9 cellular contexts compared by ENCODE assay signal in the genomic region with DNA sequence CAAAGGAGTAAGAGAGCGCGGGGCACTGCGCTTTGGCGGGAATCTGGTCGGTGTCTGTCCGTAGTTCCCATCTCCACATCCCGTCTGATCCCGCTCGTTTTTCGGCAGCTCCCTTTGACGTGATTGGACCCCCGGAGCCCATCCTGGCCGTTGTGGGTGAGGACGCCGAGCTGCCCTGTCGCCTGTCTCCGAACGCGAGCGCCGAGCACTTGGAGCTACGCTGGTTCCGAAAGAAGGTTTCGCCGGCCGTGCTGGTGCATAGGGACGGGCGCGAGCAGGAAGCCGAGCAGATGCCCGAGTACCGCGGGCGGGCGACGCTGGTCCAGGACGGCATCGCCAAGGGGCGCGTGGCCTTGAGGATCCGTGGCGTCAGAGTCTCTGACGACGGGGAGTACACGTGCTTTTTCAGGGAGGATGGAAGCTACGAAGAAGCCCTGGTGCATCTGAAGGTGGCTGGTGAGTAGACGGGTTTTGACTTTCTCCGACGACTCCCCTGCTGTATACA. TPM values are rescaled to one million over a fixed set of nuclear protein-coding genes. Genes with fewer than 3 reads are reported as not detected.
A peak's percentile ranks its signal among the peaks of the same experiment; 100 is the strongest.
DNase-seq lines count a peak whose midpoint lies in the region; ATAC-seq, FAIRE-seq and TF ChIP-seq lines count a peak whose summit lies in the region.
"Had no signal": no experiment of that assay in that cellular context is flagged by ENCODE, and none has a peak within 500 bp of the region (broad histone marks: within the 10 kb centered on the region; RNA-seq: fewer than 3 reads in every experiment).

No MANE protein-coding gene starts in this region.

- RAD21 ChIA-PET in GM12878 (lab: Charles Lee; ENCODE audit: unreplicated experiment): interaction anchor here (1.0 to 1.1 kb wide), 2 partner anchors 32 to 156 kb away, joined by 3 read pairs; no protein-coding TSS in a partner anchor

- H3K27ac ChIP-seq in SK-N-SH (ENCODE audit: low read depth in 2 of 2, low read length in 1 of 2) (no peak overlapping the region), GM12878 (ENCODE audit: control insufficient read depth, insufficient read depth) (no peak overlapping the region)

- H3K4me2 ChIP-seq in SK-N-SH (peak overlapping the region; percentile 74), GM12878 (ENCODE audit: control insufficient read depth, insufficient read depth) (peak overlapping the region; percentile 83)

- SMC1A ChIA-PET in GM12878 (lab: Charles Lee; ENCODE audit: uncharacterized antibody, unreplicated experiment): interaction anchor here (0.7 to 2.6 kb wide), 9 partner anchors 10 to 377 kb away, joined by 3 to 11 read pairs (median 3); a partner anchor contains a TSS

- no peak for TF ChIP-seq EP300 in SK-N-SH (IDR thresholded peaks at IDR 0.05; ENCODE audit: borderline replicate concordance in 1 of 2, low read depth in 1 of 2, low read length in 1 of 2)
- TF ChIP-seq EP300 in GM12878 (IDR thresholded peaks at IDR 0.05; ENCODE audit: borderline replicate concordance in 1 of 2, control insufficient read depth in 1 of 2, low read depth in 2 of 2, low read length in 2 of 2): no peak

- TF ChIP-seq CTCF in SK-N-SH (IDR thresholded peaks at IDR 0.05) (no peak), GM12878 (IDR thresholded peaks at IDR 0.05 in 2 of 3, conservative IDR thresholded peaks at IDR 0.05 in 1 of 3; ENCODE audit: control insufficient read depth in 2 of 3, extremely low read depth in 1 of 3, insufficient read depth in 1 of 3, low read depth in 3 of 3, low read length in 3 of 3) (no peak), kidney epithelial cell (IDR thresholded peaks at IDR 0.05; ENCODE audit: insufficient read depth, low read length, poor library complexity, severe bottlenecking) (no peak)

- TF ChIP-seq POLR2A in GM12878 (IDR thresholded peaks at IDR 0.05; ENCODE audit: low read depth, low read length): no peak

- peaks cover 14% of the 10 kb centered on the region for H3K27me3 ChIP-seq in SK-N-SH (ENCODE audit: insufficient read depth)
- H3K27me3 ChIP-seq in GM12878 (replicated peaks in 1 of 2; ENCODE audit: control insufficient read depth in 2 of 2, insufficient read depth in 2 of 2, low read length in 1 of 2): no peaks in the 10 kb centered on the region; a peak in 1 of 4 replicates
- peaks cover 10% of the 10 kb centered on the region for H3K27me3 ChIP-seq in kidney epithelial cell (ENCODE audit: control insufficient read depth, insufficient read depth, low read length)

- H3K4me3 ChIP-seq in SK-N-SH (ENCODE audit: low read depth in 2 of 2, low read length in 1 of 2) (peak overlapping the region; percentile 38 to 43; a peak in 3 of 4 replicates), GM12878 (peak overlapping the region; percentile 33; the same call in 1 of the 2 replicates), kidney epithelial cell (ENCODE audit: low read depth, low read length) (peak overlapping the region; percentile 15)

- CTCF ChIA-PET in SK-N-SH (lab: Yijun Ruan, JAX): interaction anchor here (0.8 to 3.7 kb wide), 3 partner anchors 9 to 160 kb away, joined by 3 to 19 read pairs (median 4); a partner anchor contains a TSS
- CTCF ChIA-PET in GM12878 (lab: Yijun Ruan, JAX): interaction anchor here (0.7 to 1.3 kb wide), 4 partner anchors 12 to 160 kb away, joined by 3 to 4 read pairs (median 3); no protein-coding TSS in a partner anchor

- H3F3A ChIP-seq in SK-N-SH (replicated peaks; ENCODE audit: insufficient read depth): no peaks in the 10 kb centered on the region

- POLR2A ChIA-PET in SK-N-SH (lab: Yijun Ruan, JAX) (no interaction called here), GM12878 (lab: Charles Lee) (interaction anchor here (0.5 to 0.9 kb wide), 2 partner anchors 16 to 325 kb away, joined by 3 to 5 read pairs; no protein-coding TSS in a partner anchor)

- intact Hi-C loops in GM12878 (cut with micrococcal nuclease; ENCODE audit: unreplicated experiment): no loop called here

- DNase-seq in ELF-1 (ENCODE audit: low read depth, low spot score): peak; percentile 56
- peak; percentile 69 for DNase-seq in SK-N-SH
- no peak for DNase-seq in GM12878 (ENCODE audit: low read depth, low spot score)
- no peak for DNase-seq in kidney epithelial cell (ENCODE audit: low read depth)
- peak; percentile 36 for DNase-seq in stimulated activated CD4-positive, alpha-beta T cell treated with anti-CD3 and anti-CD28 coated beads, Interleukin-4, amount 100 ng/mL, for 1 hour

- no TSS peak for BruUV-seq in GM12878 (replicated peaks; lab: Mats Ljungman, UMichigan)

- H3K36me3 ChIP-seq in SK-N-SH (replicated peaks in 1 of 2; ENCODE audit: control insufficient read depth in 1 of 2, insufficient read depth in 2 of 2, low read length in 1 of 2) (no peaks in the 10 kb centered on the region), GM12878 (ENCODE audit: control insufficient read depth in 2 of 2, insufficient read depth in 2 of 2, low read length in 1 of 2) (no peaks in the 10 kb centered on the region), kidney epithelial cell (ENCODE audit: control insufficient read depth, insufficient read depth, low read length) (no peaks in the 10 kb centered on the region)

- H2AFZ ChIP-seq in SK-N-SH (ENCODE audit: low read depth): peak overlapping the region; percentile 74; the same call in 1 of the 2 replicates
- peak overlapping the region; percentile 76 for H2AFZ ChIP-seq in GM12878 (ENCODE audit: control insufficient read depth, low read depth, low read length)

- no peaks in the 10 kb centered on the region for H3K79me2 ChIP-seq in SK-N-SH (ENCODE audit: insufficient read depth)
- H3K79me2 ChIP-seq in GM12878 (ENCODE audit: control insufficient read depth, insufficient read depth, low read length): no peaks in the 10 kb centered on the region

- WGBS in SK-N-SH (ENCODE audit: low lambda C conversion rate): 26% methylated on average over 22 of the region's 49 CpGs
- 17% methylated on average over 49 of the region's 49 CpGs for WGBS in GM12878 (ENCODE audit: insufficient coverage, insufficient replicate concordance, low lambda C conversion rate, missing lambda C conversion rate)

- no peak overlapping the region for H3K9ac ChIP-seq in SK-N-SH
- H3K9ac ChIP-seq in GM12878 (ENCODE audit: control insufficient read depth, insufficient read depth, low read length): no peak overlapping the region; the same call in 1 of the 2 replicates

- H3K4me1 ChIP-seq in SK-N-SH (ENCODE audit: control insufficient read depth in 1 of 2, insufficient read depth in 2 of 2, low read depth in 1 of 2, low read length in 1 of 2): peaks cover 0 to 6% of the 10 kb centered on the region in 2 experiments; a peak in 1 of 4 replicates
- H3K4me1 ChIP-seq in GM12878 (ENCODE audit: control insufficient read depth, insufficient read depth, low read length): peaks cover 11% of the 10 kb centered on the region; the same call in 1 of the 2 replicates

- no peaks in the 10 kb centered on the region for H3K9me2 ChIP-seq in SK-N-SH

- ATAC-seq in GM12878 (peak; percentile 81), GM21526 (IDR thresholded peaks at IDR 0.05; ENCODE audit: low FRiP score, unreplicated experiment) (no peak), HG03521 (IDR thresholded peaks at IDR 0.05; ENCODE audit: unreplicated experiment) (no peak), HG02870 (IDR thresholded peaks at IDR 0.05; ENCODE audit: unreplicated experiment) (no peak)

- FAIRE-seq in GM12878 (lab: Jason Lieb, UNC): no peak
- FAIRE-seq: islet of Langerhans had no signal

- TF ChIP-seq RAD21 in SK-N-SH (IDR thresholded peaks at IDR 0.05; ENCODE audit: low read length) (no peak), GM12878 (IDR thresholded peaks at IDR 0.05; ENCODE audit: insufficient read depth, low read depth, low read length) (no peak)

- no peaks in the 10 kb centered on the region for H4K20me1 ChIP-seq in SK-N-SH (ENCODE audit: insufficient read depth)
- no peaks in the 10 kb centered on the region for H4K20me1 ChIP-seq in GM12878 (ENCODE audit: control insufficient read depth, insufficient read depth)

- no peaks in the 10 kb centered on the region for H3K9me3 ChIP-seq in SK-N-SH
- no peaks in the 10 kb centered on the region for H3K9me3 ChIP-seq in GM12878 (replicated peaks; ENCODE audit: control insufficient read depth, insufficient read depth, low read length)

- in situ Hi-C loops in GM12878 (cut with MboI): no loop called here

RNA-seq across cellular contexts. Expression of a gene that starts 1.4 kb away (rescaled TPM):
- not detected in 2 replicates for polyA plus RNA-seq in SK-N-SH (2012; rRNA removed)
- polyA plus RNA-seq in SK-N-SH (2012; cell fraction: cytosol; rRNA removed): 0.01 TPM in 1 of 2 replicates, not detected in the other
- not detected in 2 replicates for polyA plus RNA-seq in SK-N-SH (2012; cell fraction: nucleus; rRNA removed)
- total RNA-seq in GM12878 (2013; cell fraction: nucleolus; rRNA removed): not detected in 2 replicates
- 0.79 and 1.1 TPM in 2 replicates for total RNA-seq in GM12878 (2014; rRNA removed)
- total RNA-seq in GM12878 (2014; rRNA removed; fragmentation: Illumina TruSeq; extraction: Trizol): 1.1 TPM in 2 replicates
- 1.1 and 1.5 TPM in 2 replicates for total RNA-seq in GM12878 (2021)
- 0.26 TPM for polyA plus RNA-seq in GM12878 (2011; ENCODE audit: low read depth)
- 0.04 and 0.05 TPM in 2 replicates for polyA plus RNA-seq in GM12878 (2011; rRNA removed)
- polyA plus RNA-seq in GM12878 (2011; cell fraction: cytosol; rRNA removed): 0.03 TPM in 2 replicates
- not detected in 2 replicates for polyA plus RNA-seq in GM12878 (2011; cell fraction: nucleus; rRNA removed)
- polyA plus RNA-seq in GM12878 (2012): 0.08 and 0.26 TPM in 2 replicates
- 1.7 and 2.2 TPM in 2 replicates for polyA plus RNA-seq in GM12878 (2014; fragmentation: Illumina TruSeq; extraction: Trizol)
- under 1 TPM; 0.82 to 0.91 TPM for polyA plus RNA-seq in GM12878 (2014; fragmentation: Nextera tagmentation; extraction: Ambion mirVana)
- polyA plus RNA-seq in GM12878 (2014; rRNA removed): 0.57 and 0.63 TPM in 2 replicates
- polyA plus RNA-seq in GM12878 (2016; fragmentation: Nextera tagmentation; extraction: Ambion mirVana): 1 to 10 TPM in 1 of 2 experiments, under 1 TPM in 1; 0.18 to 1.1 TPM
- not detected in 2 replicates for polyA minus RNA-seq in GM12878 (2011; rRNA and poly(A)+ RNA removed)
- polyA minus RNA-seq in GM12878 (2011; cell fraction: cytosol; rRNA and poly(A)+ RNA removed): not detected in 2 replicates
- not detected in 2 replicates for polyA minus RNA-seq in GM12878 (2011; cell fraction: nucleus; rRNA and poly(A)+ RNA removed)
- total RNA-seq in kidney epithelial cell: not detected in 2 replicates

RNA-seq across cellular contexts. Expression of a gene that starts 36.6 kb away (rescaled TPM):
- polyA plus RNA-seq in SK-N-SH (2012; rRNA removed): 76.3 and 79.7 TPM in 2 replicates
- polyA plus RNA-seq in SK-N-SH (2012; cell fraction: cytosol; rRNA removed): 98.3 and 103 TPM in 2 replicates
- polyA plus RNA-seq in SK-N-SH (2012; cell fraction: nucleus; rRNA removed): 27.6 and 48.3 TPM in 2 replicates
- 28.9 and 31.1 TPM in 2 replicates for total RNA-seq in GM12878 (2013; cell fraction: nucleolus; rRNA removed)
- 73.9 and 90.7 TPM in 2 replicates for total RNA-seq in GM12878 (2014; rRNA removed)
- 99.0 and 99.1 TPM in 2 replicates for total RNA-seq in GM12878 (2014; rRNA removed; fragmentation: Illumina TruSeq; extraction: Trizol)
- 64.2 and 67.2 TPM in 2 replicates for total RNA-seq in GM12878 (2021)
- 45.4 TPM for polyA plus RNA-seq in GM12878 (2011; ENCODE audit: low read depth)
- 79.5 and 112 TPM in 2 replicates for polyA plus RNA-seq in GM12878 (2011; rRNA removed)
- polyA plus RNA-seq in GM12878 (2011; cell fraction: cytosol; rRNA removed): 53.2 and 53.3 TPM in 2 replicates
- 25.6 and 31.0 TPM in 2 replicates for polyA plus RNA-seq in GM12878 (2011; cell fraction: nucleus; rRNA removed)
- 40.3 and 60.7 TPM in 2 replicates for polyA plus RNA-seq in GM12878 (2012)
- polyA plus RNA-seq in GM12878 (2014; fragmentation: Illumina TruSeq; extraction: Trizol): 87.4 and 98.8 TPM in 2 replicates
- polyA plus RNA-seq in GM12878 (2014; fragmentation: Nextera tagmentation; extraction: Ambion mirVana): 10 to 100 TPM; 26.7 to 31.2 TPM
- polyA plus RNA-seq in GM12878 (2014; rRNA removed): 54.6 and 71.6 TPM in 2 replicates
- polyA plus RNA-seq in GM12878 (2016; fragmentation: Nextera tagmentation; extraction: Ambion mirVana): 10 to 100 TPM; 85.8 to 88.6 TPM
- polyA minus RNA-seq in GM12878 (2011; rRNA and poly(A)+ RNA removed): 45.3 and 47.3 TPM in 2 replicates
- 13.1 and 21.7 TPM in 2 replicates for polyA minus RNA-seq in GM12878 (2011; cell fraction: cytosol; rRNA and poly(A)+ RNA removed)
- 4.3 and 7.9 TPM in 2 replicates for polyA minus RNA-seq in GM12878 (2011; cell fraction: nucleus; rRNA and poly(A)+ RNA removed)
- 78.1 and 88.5 TPM in 2 replicates for total RNA-seq in kidney epithelial cell

RNA-seq across cellular contexts. Expression of a gene that starts 43.8 kb away (rescaled TPM):
- 21.2 and 28.6 TPM in 2 replicates for polyA plus RNA-seq in SK-N-SH (2012; rRNA removed)
- 18.7 and 19.5 TPM in 2 replicates for polyA plus RNA-seq in SK-N-SH (2012; cell fraction: cytosol; rRNA removed)
- polyA plus RNA-seq in SK-N-SH (2012; cell fraction: nucleus; rRNA removed): 46.6 and 50.0 TPM in 2 replicates
- total RNA-seq in GM12878 (2013; cell fraction: nucleolus; rRNA removed): 38.7 and 39.2 TPM in 2 replicates
- total RNA-seq in GM12878 (2014; rRNA removed): 7.2 and 8.2 TPM in 2 replicates
- total RNA-seq in GM12878 (2014; rRNA removed; fragmentation: Illumina TruSeq; extraction: Trizol): 13.6 and 14.0 TPM in 2 replicates
- total RNA-seq in GM12878 (2021): 15.6 and 16.7 TPM in 2 replicates
- polyA plus RNA-seq in GM12878 (2011; ENCODE audit: low read depth): 14.8 TPM
- 25.5 and 28.0 TPM in 2 replicates for polyA plus RNA-seq in GM12878 (2011; rRNA removed)
- 21.4 and 23.1 TPM in 2 replicates for polyA plus RNA-seq in GM12878 (2011; cell fraction: cytosol; rRNA removed)
- 52.3 and 54.4 TPM in 2 replicates for polyA plus RNA-seq in GM12878 (2011; cell fraction: nucleus; rRNA removed)
- 17.9 and 19.6 TPM in 2 replicates for polyA plus RNA-seq in GM12878 (2012)
- polyA plus RNA-seq in GM12878 (2014; fragmentation: Illumina TruSeq; extraction: Trizol): 18.7 and 20.7 TPM in 2 replicates
- polyA plus RNA-seq in GM12878 (2014; fragmentation: Nextera tagmentation; extraction: Ambion mirVana): 10 to 100 TPM; 15.6 to 15.9 TPM
- 16.0 and 16.7 TPM in 2 replicates for polyA plus RNA-seq in GM12878 (2014; rRNA removed)
- 10 to 100 TPM; 11.2 to 13.2 TPM for polyA plus RNA-seq in GM12878 (2016; fragmentation: Nextera tagmentation; extraction: Ambion mirVana)
- 24.4 and 31.8 TPM in 2 replicates for polyA minus RNA-seq in GM12878 (2011; rRNA and poly(A)+ RNA removed)
- 7.4 and 9.5 TPM in 2 replicates for polyA minus RNA-seq in GM12878 (2011; cell fraction: cytosol; rRNA and poly(A)+ RNA removed)
- polyA minus RNA-seq in GM12878 (2011; cell fraction: nucleus; rRNA and poly(A)+ RNA removed): 14.6 and 23.2 TPM in 2 replicates
- 11.8 and 17.5 TPM in 2 replicates for total RNA-seq in kidney epithelial cell

Comparison
In these comparisons a context has a peak if more than half of its experiments do, and no peak if none do; other contexts are left out.
1. DNase-seq: peak in ELF-1 (single experiment), SK-N-SH (single experiment) and stimulated activated CD4-positive, alpha-beta T cell treated with anti-CD3 and anti-CD28 coated beads, Interleukin-4, amount 100 ng/mL, for 1 hour (single experiment); none in GM12878 (single experiment) and kidney epithelial cell (single experiment).
2. Peak in every context shown above with its lines, with median percentiles within 50 percentile points of each other: H3K4me3 ChIP-seq.